ENCODE assay signal across 8 cellular contexts in genomic region chr17:1515640-1516402, GRCh38. TPM values are rescaled to one million over a fixed set of nuclear protein-coding genes. Genes with fewer than 3 reads are reported as not detected.
DNase-seq lines count a peak whose midpoint lies in the region; ATAC-seq, FAIRE-seq and TF ChIP-seq lines count a peak whose summit lies in the region.

No MANE protein-coding gene starts in this region.

- peak in 6 of 7 experiments; percentile 35 to 69 (median 54) for DNase-seq in CD8-positive, alpha-beta T cell
- DNase-seq in GM20000 (ENCODE audit: low spot score) (peak; percentile 86), NB4 (ENCODE audit: low read depth) (peak; percentile 83), WERI-Rb-1 (peak; percentile 80), kidney tubule cell (ENCODE audit: low spot score) (peak; percentile 83)
- peak; percentile 60 for DNase-seq in stimulated activated CD4-positive, alpha-beta T cell treated with anti-CD3 and anti-CD28 coated beads, Interleukin-4, amount 100 ng/mL, for 24 hours

- peak; percentile 14 for ATAC-seq in CD8-positive, alpha-beta T cell
- no peak for ATAC-seq in HG03135 (IDR thresholded peaks at IDR 0.05; ENCODE audit: unreplicated experiment)

- POLR2A ChIA-PET in CD8-positive, alpha-beta T cell (lab: Charles Lee), result interaction anchor here (0.7 to 3.4 kb wide), 20 partner anchors 11 to 222 kb away, joined by 3 to 23 read pairs (median 4); partner anchors contain the start of genes CRK, MYO1C and SLC43A2

- H3K27me3 ChIP-seq in CD8-positive, alpha-beta T cell (ENCODE audit: insufficient read depth, low read length), result no peaks in the 10 kb centered on the region
- no peaks in the 10 kb centered on the region for H3K27me3 ChIP-seq in WERI-Rb-1 (ENCODE audit: insufficient read depth, low read depth, severe bottlenecking)

- TF ChIP-seq CTCF in CD8-positive, alpha-beta T cell (IDR thresholded peaks at IDR 0.05), result peak; percentile 65
- peak; percentile 55 for TF ChIP-seq CTCF in GM20000 (IDR thresholded peaks at IDR 0.05; ENCODE audit: extremely low read depth, missing control alignments)
- TF ChIP-seq CTCF in NB4 (IDR thresholded peaks at IDR 0.05; ENCODE audit: low read depth, low read length), result peak; percentile 47
- TF ChIP-seq CTCF in WERI-Rb-1 (IDR thresholded peaks at IDR 0.05; ENCODE audit: low read depth, low read length), result peak; percentile 58

- intact Hi-C loops in CD8-positive, alpha-beta T cell (cut with DNase I, micrococcal nuclease), result loop anchor here (1.0 to 5.0 kb wide), 14 partner anchors 25 to 337 kb away; partner anchors contain the start of genes CRK (in 2 of the 2), PITPNA (in 2 of the 2), RILP (in 2 of the 2) and TRARG1 (in 2 of the 2)

- no peaks in the 10 kb centered on the region for H3K9me3 ChIP-seq in CD8-positive, alpha-beta T cell (ENCODE audit: low read length)
- no peaks in the 10 kb centered on the region for H3K9me3 ChIP-seq in WERI-Rb-1 (ENCODE audit: severe bottlenecking)

- peaks cover 55% of the 10 kb centered on the region for H3K36me3 Mint-ChIP-seq in CD8-positive, alpha-beta T cell

- H3K27me3 Mint-ChIP-seq in CD8-positive, alpha-beta T cell (ENCODE audit: low read depth), result no peaks in the 10 kb centered on the region

- peak overlapping the region; percentile 88 for H3K4me3 ChIP-seq in CD8-positive, alpha-beta T cell (ENCODE audit: low read depth, low read length)
- H3K4me3 ChIP-seq in NB4 (ENCODE audit: low read depth, low read length), result peak overlapping the region; percentile 69
- peak overlapping the region; percentile 80 for H3K4me3 ChIP-seq in WERI-Rb-1 (ENCODE audit: low read depth, low read length)

- peaks cover 24% of the 10 kb centered on the region for H3K4me1 Mint-ChIP-seq in CD8-positive, alpha-beta T cell (ENCODE audit: low read depth)

- peak overlapping the region; percentile 86 for H3K27ac ChIP-seq in CD8-positive, alpha-beta T cell (ENCODE audit: low read depth, low read length)
- peak overlapping the region; percentile 73 for H3K27ac ChIP-seq in WERI-Rb-1

- no peak for TF ChIP-seq POLR2A in NB4 (IDR thresholded peaks at IDR 0.05; ENCODE audit: extremely low read depth, insufficient read length)

- no peaks in the 10 kb centered on the region for H3K9me3 Mint-ChIP-seq in CD8-positive, alpha-beta T cell

- CTCF ChIA-PET in CD8-positive, alpha-beta T cell (lab: Charles Lee), result interaction anchor here (0.6 to 2.5 kb wide), 20 partner anchors 9 to 771 kb away, joined by 3 to 63 read pairs (median 4); no protein-coding TSS in a partner anchor

- peak overlapping the region; percentile 90 for H3K4me3 Mint-ChIP-seq in CD8-positive, alpha-beta T cell

- H3K4me1 ChIP-seq in CD8-positive, alpha-beta T cell (ENCODE audit: insufficient read depth, low read length), result peaks cover 20% of the 10 kb centered on the region

- peak overlapping the region; percentile 91 for H3K27ac Mint-ChIP-seq in CD8-positive, alpha-beta T cell

- peak; percentile 60 for FAIRE-seq in colon (lab: Jason Lieb, UNC)

- peaks cover 13% of the 10 kb centered on the region for H3K36me3 ChIP-seq in CD8-positive, alpha-beta T cell (ENCODE audit: insufficient read depth, low read length)
- H3K36me3 ChIP-seq in WERI-Rb-1, result peaks cover 14% of the 10 kb centered on the region

RNA-seq across cellular contexts. Expression of gene INPP5K, which starts 0.6 kb away (rescaled TPM):
- total RNA-seq in CD8-positive, alpha-beta T cell, result 100 to 1,000 TPM; 204 to 221 TPM

RNA-seq across cellular contexts. Expression of gene MYO1C, which starts 23.3 kb away (rescaled TPM):
- total RNA-seq in CD8-positive, alpha-beta T cell, result 10 to 100 TPM in 1 of 2 experiments, 1 to 10 TPM in 1; 9.1 to 11.4 TPM

RNA-seq across cellular contexts. Expression of gene PITPNA, which starts 46.8 kb away (rescaled TPM):
- 10 to 100 TPM; 25.6 to 27.2 TPM for total RNA-seq in CD8-positive, alpha-beta T cell

RNA-seq across cellular contexts. Expression of gene CRK, which starts 59.8 kb away (rescaled TPM):
- 10 to 100 TPM; 15.4 to 15.9 TPM for total RNA-seq in CD8-positive, alpha-beta T cell
